12 cellular contexts compared by ENCODE assay signal in genomic region chrY:24107316-24107715, GRCh38. TPM values are rescaled to one million over a fixed set of nuclear protein-coding genes. Genes with fewer than 3 reads are reported as not detected.
DNase-seq lines count a peak whose midpoint lies in the region; ATAC-seq lines count a peak whose summit lies in the region.
"Not testable (repeated sequence)": the region's sequence is repeated elsewhere in the genome, so short reads cannot be mapped to it uniquely, and the experiment has no call there.
"Had no signal": no experiment of that assay in that cellular context is flagged by ENCODE, and none has a peak within 500 bp of the region (broad histone marks: within the 10 kb centered on the region; RNA-seq: fewer than 3 reads in every experiment).

No MANE protein-coding gene starts in this region.

- intact Hi-C loops in left ventricle myocardium superior (cut with micrococcal nuclease), result not testable (repeated sequence)

- ATAC-seq in left ventricle myocardium superior, result peak; percentile 97

- not testable (repeated sequence) for DNase-seq in left ventricle myocardium superior

RNA-seq across cellular contexts. Expression of gene CDY1B, which starts 59.5 kb away (rescaled TPM):
- total RNA-seq in left ventricle myocardium superior, result not detected
- total RNA-seq: A172; A673; B cell; Caco-2; Calu3; CD4-positive, alpha-beta memory T cell; CD4-positive, alpha-beta T cell; CD4-positive, CD25-positive, alpha-beta regulatory T cell; CD8-positive, alpha-beta memory T cell; CD8-positive, alpha-beta T cell; Daoy had no signal
